1 cellular context compared by ENCODE assay signal in the genomic region with DNA sequence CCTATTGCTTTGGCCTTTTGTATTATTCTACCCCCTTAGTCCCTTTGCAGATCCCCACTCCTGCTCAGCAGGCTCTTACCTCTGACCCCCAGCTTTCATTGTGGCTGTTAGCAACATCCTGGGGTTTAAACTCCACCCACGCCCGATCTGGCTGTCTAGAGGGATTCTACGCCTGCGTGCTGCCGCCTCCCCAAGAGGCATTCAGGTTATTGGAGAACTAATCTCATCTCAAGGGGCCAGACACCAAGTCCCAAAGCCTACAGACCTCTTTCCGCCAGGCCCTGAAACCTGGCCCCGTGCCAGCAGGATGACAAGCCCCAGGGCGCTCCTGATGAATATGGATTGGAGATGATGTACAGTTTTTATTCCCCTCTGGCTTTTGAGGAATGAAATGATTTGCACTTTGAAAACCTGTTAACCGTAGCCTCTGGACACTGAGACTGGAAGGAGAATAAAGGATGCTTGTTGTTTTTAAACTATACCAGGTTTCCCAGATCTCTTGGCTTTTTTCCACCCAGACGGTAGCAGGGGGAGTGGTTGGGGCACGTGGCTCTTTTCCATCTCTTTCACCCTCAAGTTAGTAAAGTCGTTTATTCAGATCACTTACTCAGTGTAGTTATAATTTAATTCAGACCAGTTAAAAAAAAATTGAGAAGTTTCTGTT.
A peak's percentile ranks its signal among the peaks of the same experiment; 100 is the strongest.
TF ChIP-seq lines count a peak whose summit lies in the region.

No MANE protein-coding gene starts in this region.

TF ChIP-seq in K562, 482 proteins besides CTCF, POLR2A, EP300 and RAD21 (continued from another document):
- TF ChIP-seq, protein P1, sequence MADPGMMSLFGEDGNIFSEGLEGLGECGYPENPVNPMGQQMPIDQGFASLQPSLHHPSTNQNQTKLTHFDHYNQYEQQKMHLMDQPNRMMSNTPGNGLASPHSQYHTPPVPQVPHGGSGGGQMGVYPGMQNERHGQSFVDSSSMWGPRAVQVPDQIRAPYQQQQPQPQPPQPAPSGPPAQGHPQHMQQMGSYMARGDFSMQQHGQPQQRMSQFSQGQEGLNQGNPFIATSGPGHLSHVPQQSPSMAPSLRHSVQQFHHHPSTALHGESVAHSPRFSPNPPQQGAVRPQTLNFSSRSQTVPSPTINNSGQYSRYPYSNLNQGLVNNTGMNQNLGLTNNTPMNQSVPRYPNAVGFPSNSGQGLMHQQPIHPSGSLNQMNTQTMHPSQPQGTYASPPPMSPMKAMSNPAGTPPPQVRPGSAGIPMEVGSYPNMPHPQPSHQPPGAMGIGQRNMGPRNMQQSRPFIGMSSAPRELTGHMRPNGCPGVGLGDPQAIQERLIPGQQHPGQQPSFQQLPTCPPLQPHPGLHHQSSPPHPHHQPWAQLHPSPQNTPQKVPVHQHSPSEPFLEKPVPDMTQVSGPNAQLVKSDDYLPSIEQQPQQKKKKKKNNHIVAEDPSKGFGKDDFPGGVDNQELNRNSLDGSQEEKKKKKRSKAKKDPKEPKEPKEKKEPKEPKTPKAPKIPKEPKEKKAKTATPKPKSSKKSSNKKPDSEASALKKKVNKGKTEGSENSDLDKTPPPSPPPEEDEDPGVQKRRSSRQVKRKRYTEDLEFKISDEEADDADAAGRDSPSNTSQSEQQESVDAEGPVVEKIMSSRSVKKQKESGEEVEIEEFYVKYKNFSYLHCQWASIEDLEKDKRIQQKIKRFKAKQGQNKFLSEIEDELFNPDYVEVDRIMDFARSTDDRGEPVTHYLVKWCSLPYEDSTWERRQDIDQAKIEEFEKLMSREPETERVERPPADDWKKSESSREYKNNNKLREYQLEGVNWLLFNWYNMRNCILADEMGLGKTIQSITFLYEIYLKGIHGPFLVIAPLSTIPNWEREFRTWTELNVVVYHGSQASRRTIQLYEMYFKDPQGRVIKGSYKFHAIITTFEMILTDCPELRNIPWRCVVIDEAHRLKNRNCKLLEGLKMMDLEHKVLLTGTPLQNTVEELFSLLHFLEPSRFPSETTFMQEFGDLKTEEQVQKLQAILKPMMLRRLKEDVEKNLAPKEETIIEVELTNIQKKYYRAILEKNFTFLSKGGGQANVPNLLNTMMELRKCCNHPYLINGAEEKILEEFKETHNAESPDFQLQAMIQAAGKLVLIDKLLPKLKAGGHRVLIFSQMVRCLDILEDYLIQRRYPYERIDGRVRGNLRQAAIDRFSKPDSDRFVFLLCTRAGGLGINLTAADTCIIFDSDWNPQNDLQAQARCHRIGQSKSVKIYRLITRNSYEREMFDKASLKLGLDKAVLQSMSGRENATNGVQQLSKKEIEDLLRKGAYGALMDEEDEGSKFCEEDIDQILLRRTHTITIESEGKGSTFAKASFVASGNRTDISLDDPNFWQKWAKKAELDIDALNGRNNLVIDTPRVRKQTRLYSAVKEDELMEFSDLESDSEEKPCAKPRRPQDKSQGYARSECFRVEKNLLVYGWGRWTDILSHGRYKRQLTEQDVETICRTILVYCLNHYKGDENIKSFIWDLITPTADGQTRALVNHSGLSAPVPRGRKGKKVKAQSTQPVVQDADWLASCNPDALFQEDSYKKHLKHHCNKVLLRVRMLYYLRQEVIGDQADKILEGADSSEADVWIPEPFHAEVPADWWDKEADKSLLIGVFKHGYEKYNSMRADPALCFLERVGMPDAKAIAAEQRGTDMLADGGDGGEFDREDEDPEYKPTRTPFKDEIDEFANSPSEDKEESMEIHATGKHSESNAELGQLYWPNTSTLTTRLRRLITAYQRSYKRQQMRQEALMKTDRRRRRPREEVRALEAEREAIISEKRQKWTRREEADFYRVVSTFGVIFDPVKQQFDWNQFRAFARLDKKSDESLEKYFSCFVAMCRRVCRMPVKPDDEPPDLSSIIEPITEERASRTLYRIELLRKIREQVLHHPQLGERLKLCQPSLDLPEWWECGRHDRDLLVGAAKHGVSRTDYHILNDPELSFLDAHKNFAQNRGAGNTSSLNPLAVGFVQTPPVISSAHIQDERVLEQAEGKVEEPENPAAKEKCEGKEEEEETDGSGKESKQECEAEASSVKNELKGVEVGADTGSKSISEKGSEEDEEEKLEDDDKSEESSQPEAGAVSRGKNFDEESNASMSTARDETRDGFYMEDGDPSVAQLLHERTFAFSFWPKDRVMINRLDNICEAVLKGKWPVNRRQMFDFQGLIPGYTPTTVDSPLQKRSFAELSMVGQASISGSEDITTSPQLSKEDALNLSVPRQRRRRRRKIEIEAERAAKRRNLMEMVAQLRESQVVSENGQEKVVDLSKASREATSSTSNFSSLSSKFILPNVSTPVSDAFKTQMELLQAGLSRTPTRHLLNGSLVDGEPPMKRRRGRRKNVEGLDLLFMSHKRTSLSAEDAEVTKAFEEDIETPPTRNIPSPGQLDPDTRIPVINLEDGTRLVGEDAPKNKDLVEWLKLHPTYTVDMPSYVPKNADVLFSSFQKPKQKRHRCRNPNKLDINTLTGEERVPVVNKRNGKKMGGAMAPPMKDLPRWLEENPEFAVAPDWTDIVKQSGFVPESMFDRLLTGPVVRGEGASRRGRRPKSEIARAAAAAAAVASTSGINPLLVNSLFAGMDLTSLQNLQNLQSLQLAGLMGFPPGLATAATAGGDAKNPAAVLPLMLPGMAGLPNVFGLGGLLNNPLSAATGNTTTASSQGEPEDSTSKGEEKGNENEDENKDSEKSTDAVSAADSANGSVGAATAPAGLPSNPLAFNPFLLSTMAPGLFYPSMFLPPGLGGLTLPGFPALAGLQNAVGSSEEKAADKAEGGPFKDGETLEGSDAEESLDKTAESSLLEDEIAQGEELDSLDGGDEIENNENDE (IDR thresholded peaks at IDR 0.05; ENCODE audit: low read depth, low read length), result no peak
- TF ChIP-seq HOXB6 (CRISPR knock-in tag; IDR thresholded peaks at IDR 0.05; ENCODE audit: borderline replicate concordance) (no peak), ZSCAN29 (IDR thresholded peaks at IDR 0.05) (no peak), MBD2 (IDR thresholded peaks at IDR 0.05; ENCODE audit: borderline replicate concordance, low read depth) (no peak), ZNF780A (CRISPR knock-in tag; IDR thresholded peaks at IDR 0.05) (no peak), ZNF668 (CRISPR knock-in tag; IDR thresholded peaks at IDR 0.05) (no peak), KAT7 (CRISPR knock-in tag; IDR thresholded peaks at IDR 0.05; ENCODE audit: borderline replicate concordance) (no peak), ZNF707 (CRISPR knock-in tag; conservative IDR thresholded peaks at IDR 0.05) (no peak), CREM (IDR thresholded peaks at IDR 0.05; ENCODE audit: low read depth) (0 out of 2 replicates have a peak, but pooled peaks have one; percentile 44), ZNF3 (CRISPR knock-in tag; IDR thresholded peaks at IDR 0.05) (no peak), HDAC1 (IDR thresholded peaks at IDR 0.05) (no peak; a peak in 2 of 4 replicates), ZNF354B (CRISPR knock-in tag; IDR thresholded peaks at IDR 0.05) (no peak)
- TF ChIP-seq, protein P2, sequence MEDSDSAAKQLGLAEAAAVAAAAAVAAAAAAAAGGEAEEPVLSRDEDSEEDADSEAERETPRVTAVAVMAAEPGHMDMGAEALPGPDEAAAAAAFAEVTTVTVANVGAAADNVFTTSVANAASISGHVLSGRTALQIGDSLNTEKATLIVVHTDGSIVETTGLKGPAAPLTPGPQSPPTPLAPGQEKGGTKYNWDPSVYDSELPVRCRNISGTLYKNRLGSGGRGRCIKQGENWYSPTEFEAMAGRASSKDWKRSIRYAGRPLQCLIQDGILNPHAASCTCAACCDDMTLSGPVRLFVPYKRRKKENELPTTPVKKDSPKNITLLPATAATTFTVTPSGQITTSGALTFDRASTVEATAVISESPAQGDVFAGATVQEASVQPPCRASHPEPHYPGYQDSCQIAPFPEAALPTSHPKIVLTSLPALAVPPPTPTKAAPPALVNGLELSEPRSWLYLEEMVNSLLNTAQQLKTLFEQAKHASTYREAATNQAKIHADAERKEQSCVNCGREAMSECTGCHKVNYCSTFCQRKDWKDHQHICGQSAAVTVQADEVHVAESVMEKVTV (CRISPR knock-in tag; IDR thresholded peaks at IDR 0.05), result no peak
TF ChIP-seq in K562: peak in this region for 64.
